ENCODE assay signal across 10 cellular contexts in genomic region chr7:20539201-20539600, GRCh38.
A peak's percentile ranks its signal among the peaks of the same experiment; 100 is the strongest.
DNase-seq lines count a peak whose midpoint lies in the region; ATAC-seq and TF ChIP-seq lines count a peak whose summit lies in the region.
"Had no signal": no experiment of that assay in that cellular context is flagged by ENCODE, and none has a peak within 500 bp of the region (broad histone marks: within the 10 kb centered on the region; RNA-seq: fewer than 3 reads in every experiment).

No MANE protein-coding gene starts in this region.

- H3K9me3 Mint-ChIP-seq in activated T-cell treated with anti-CD3 and anti-CD28 coated beads, Interleukin-2, amount 50 U/mL, for 4 hours, result no peaks in the 10 kb centered on the region
- peaks cover 4% of the 10 kb centered on the region for H3K9me3 Mint-ChIP-seq in activated naive CD8-positive, alpha-beta T cell treated with anti-CD3 and anti-CD28 coated beads, Interleukin-2, amount 50 U/mL, for 24 hours
- H3K9me3 Mint-ChIP-seq: effector memory CD8-positive, alpha-beta T cell had no signal

- H3K4me1 Mint-ChIP-seq in activated T-cell treated with anti-CD3 and anti-CD28 coated beads, Interleukin-2, amount 50 U/mL, for 4 hours (ENCODE audit: low read depth), result no peaks in the 10 kb centered on the region
- no peaks in the 10 kb centered on the region for H3K4me1 Mint-ChIP-seq in activated naive CD8-positive, alpha-beta T cell treated with anti-CD3 and anti-CD28 coated beads, Interleukin-2, amount 50 U/mL, for 24 hours

- H3K4me3 ChIP-seq in Panc1 (ENCODE audit: low read depth in 2 of 2, low read length in 2 of 2) (no peak overlapping the region), fibroblast of the aortic adventitia (ENCODE audit: low read depth, low read length) (no peak overlapping the region)
- H3K4me3 ChIP-seq: prostate gland had no signal

- no peaks in the 10 kb centered on the region for H3K9me3 ChIP-seq in Panc1 (ENCODE audit: control insufficient read depth, insufficient read depth, low read depth, low read length)
- H3K9me3 ChIP-seq: prostate gland had no signal

- no peaks in the 10 kb centered on the region for H3K36me3 Mint-ChIP-seq in activated T-cell treated with anti-CD3 and anti-CD28 coated beads, Interleukin-2, amount 50 U/mL, for 4 hours (ENCODE audit: insufficient read depth)
- H3K36me3 Mint-ChIP-seq in activated naive CD8-positive, alpha-beta T cell treated with anti-CD3 and anti-CD28 coated beads, Interleukin-2, amount 50 U/mL, for 24 hours (ENCODE audit: low read depth), result no peaks in the 10 kb centered on the region

- H3K27me3 ChIP-seq in Panc1 (ENCODE audit: control insufficient read depth, insufficient read depth, low read length), result no peaks in the 10 kb centered on the region

- no peak overlapping the region for H3K27ac ChIP-seq in Panc1 (ENCODE audit: low read length)
- H3K27ac ChIP-seq: prostate gland had no signal

- no peak overlapping the region for H3K4me3 Mint-ChIP-seq in activated T-cell treated with anti-CD3 and anti-CD28 coated beads, Interleukin-2, amount 50 U/mL, for 4 hours
- no peak overlapping the region for H3K4me3 Mint-ChIP-seq in activated naive CD8-positive, alpha-beta T cell treated with anti-CD3 and anti-CD28 coated beads, Interleukin-2, amount 50 U/mL, for 24 hours
- H3K4me3 Mint-ChIP-seq: effector memory CD8-positive, alpha-beta T cell had no signal

- POLR2A ChIA-PET in Panc1 (lab: Charles Lee), result no interaction called here

- in situ Hi-C loops in Panc1 (cut with HindIII; ENCODE audit: low pct_unique_long_range_greater_than_20kb, low sequenced_read_pairs), result no loop called here

- no peaks in the 10 kb centered on the region for H3K4me1 ChIP-seq in Panc1 (ENCODE audit: control insufficient read depth, insufficient read depth, low read length)
- H3K4me1 ChIP-seq: prostate gland had no signal

- BruUV-seq in Panc1 (replicated peaks; lab: Mats Ljungman, UMichigan), result no TSS peak

- intact Hi-C loops in Panc1 (cut with micrococcal nuclease; ENCODE audit: unreplicated experiment), result no loop called here

- peak; percentile 30; the same call in 1 of the 2 replicates for TF ChIP-seq CTCF in Panc1 (IDR thresholded peaks at IDR 0.05)
- peak; percentile 20 for TF ChIP-seq CTCF in fibroblast of the aortic adventitia (IDR thresholded peaks at IDR 0.05; ENCODE audit: insufficient read depth, low read length)

- no peak overlapping the region for H3K27ac Mint-ChIP-seq in activated naive CD8-positive, alpha-beta T cell treated with anti-CD3 and anti-CD28 coated beads, Interleukin-2, amount 50 U/mL, for 24 hours
- H3K27ac Mint-ChIP-seq: effector memory CD8-positive, alpha-beta T cell had no signal

- DNase-seq in DMS53 treated with DMSO at 0.1 percent for 48 hours (lab: John Stamatoyannopoulos, UW; ENCODE audit: unreplicated experiment) (peak; percentile 77), HCEC 1CT (peak; percentile 24), Panc1 (ENCODE audit: low read depth, low spot score) (no peak), fibroblast of the aortic adventitia (ENCODE audit: low read depth) (peak; percentile 23), GOT3 (lab: John Stamatoyannopoulos, UW) (no peak)
- DNase-seq in activated T-cell treated with anti-CD3 and anti-CD28 coated beads, Interleukin-2, amount 50 U/mL, for 4 hours, result no peak
- DNase-seq in activated naive CD8-positive, alpha-beta T cell treated with anti-CD3 and anti-CD28 coated beads, Interleukin-2, amount 50 U/mL, for 24 hours, result no peak
- DNase-seq: effector memory CD8-positive, alpha-beta T cell had no signal

- ATAC-seq in Panc1, result no peak
- no peak for ATAC-seq in activated T-cell treated with anti-CD3 and anti-CD28 coated beads, Interleukin-2, amount 50 U/mL, for 4 hours
- ATAC-seq in activated naive CD8-positive, alpha-beta T cell treated with anti-CD3 and anti-CD28 coated beads, Interleukin-2, amount 50 U/mL, for 24 hours, result no peak
- ATAC-seq in GM21390 (IDR thresholded peaks at IDR 0.05; ENCODE audit: unreplicated experiment), result no peak
- ATAC-seq: effector memory CD8-positive, alpha-beta T cell had no signal

- H3K27me3 Mint-ChIP-seq in activated T-cell treated with anti-CD3 and anti-CD28 coated beads, Interleukin-2, amount 50 U/mL, for 4 hours (ENCODE audit: low read depth), result no peaks in the 10 kb centered on the region
- no peaks in the 10 kb centered on the region for H3K27me3 Mint-ChIP-seq in activated naive CD8-positive, alpha-beta T cell treated with anti-CD3 and anti-CD28 coated beads, Interleukin-2, amount 50 U/mL, for 24 hours
- H3K27me3 Mint-ChIP-seq: effector memory CD8-positive, alpha-beta T cell had no signal

- CTCF ChIA-PET in Panc1 (lab: Charles Lee), result interaction anchor here (0.7 to 0.8 kb wide), 2 partner anchors 146 to 1549 kb away, joined by 3 to 5 read pairs; no protein-coding TSS in a partner anchor

- no peaks in the 10 kb centered on the region for H3K36me3 ChIP-seq in Panc1 (ENCODE audit: control insufficient read depth, insufficient read depth, low read length)
- H3K36me3 ChIP-seq: prostate gland had no signal

Comparison
In these comparisons a context has a peak if more than half of its experiments do, and no peak if none do; other contexts are left out.
1. DNase-seq: peak in DMS53 treated with DMSO at 0.1 percent for 48 hours (single experiment), HCEC 1CT (single experiment) and fibroblast of the aortic adventitia (single experiment); none in Panc1 (single experiment), activated T-cell treated with anti-CD3 and anti-CD28 coated beads, Interleukin-2, amount 50 U/mL, for 4 hours (single experiment), GOT3 (single experiment) and activated naive CD8-positive, alpha-beta T cell treated with anti-CD3 and anti-CD28 coated beads, Interleukin-2, amount 50 U/mL, for 24 hours (single experiment).